ENCODE assay signal across 20 cellular contexts in the genomic region with DNA sequence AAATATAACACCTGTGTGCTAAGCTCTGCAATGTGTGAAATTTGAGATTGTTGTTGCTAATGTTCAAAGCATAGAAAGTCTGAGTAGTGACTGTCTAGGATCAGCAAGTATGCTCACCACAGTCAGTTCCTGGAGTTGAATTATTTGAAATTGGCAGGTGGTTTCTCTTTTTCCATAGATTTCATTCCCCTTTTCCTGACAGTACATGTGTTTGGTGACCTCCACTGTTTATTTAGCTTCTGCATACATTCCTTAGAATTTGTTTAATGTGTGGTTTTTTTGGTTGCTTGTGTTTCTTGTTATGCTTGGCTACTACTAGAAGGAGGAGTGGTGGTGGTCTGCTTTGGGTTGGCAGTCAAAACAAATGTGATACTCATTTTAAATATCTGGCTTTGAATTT. TPM values are rescaled to one million over a fixed set of nuclear protein-coding genes. Genes with fewer than 3 reads are reported as not detected.
"Had no signal": no experiment of that assay in that cellular context is flagged by ENCODE, and none has a peak within 500 bp of the region (broad histone marks: within the 10 kb centered on the region; RNA-seq: fewer than 3 reads in every experiment).

No MANE protein-coding gene starts in this region.

- H3K27me3 Mint-ChIP-seq: activated naive CD4-positive, alpha-beta T cell treated with anti-CD3 and anti-CD28 coated beads, Interleukin-2, amount 50 U/mL, for 24 hours; progenitor cell of endocrine pancreas; stimulated activated naive CD8-positive, alpha-beta T cell treated with anti-CD3 and anti-CD28 coated beads, Interleukin-15, Interleukin-2, amounts not matched to agents 100 ng/mL and 50 ng/mL, for 24 hours had no signal

- H3K27ac ChIP-seq: adrenal gland, body of pancreas, colonic mucosa, heart right ventricle, tibial nerve, WERI-Rb-1 had no signal

- H3K4me1 Mint-ChIP-seq: activated naive CD4-positive, alpha-beta T cell treated with anti-CD3 and anti-CD28 coated beads, Interleukin-2, amount 50 U/mL, for 24 hours had no signal

- H3K9me3 Mint-ChIP-seq: activated naive CD4-positive, alpha-beta T cell treated with anti-CD3 and anti-CD28 coated beads, Interleukin-2, amount 50 U/mL, for 24 hours; activated T-cell treated with anti-CD3 and anti-CD28 coated beads, Interleukin-2, amount 50 U/mL, for 72 hours; neural crest cell; stimulated activated naive CD8-positive, alpha-beta T cell treated with anti-CD3 and anti-CD28 coated beads, Interleukin-15, Interleukin-2, amounts not matched to agents 100 ng/mL and 50 ng/mL, for 24 hours had no signal

- H3K36me3 ChIP-seq: adrenal gland, colonic mucosa, heart right ventricle, tibial nerve had no signal

- H3K4me1 ChIP-seq: adrenal gland, body of pancreas, colonic mucosa, heart right ventricle, tibial nerve had no signal

- H3K27ac Mint-ChIP-seq: activated naive CD4-positive, alpha-beta T cell treated with anti-CD3 and anti-CD28 coated beads, Interleukin-2, amount 50 U/mL, for 24 hours; activated T-cell treated with anti-CD3 and anti-CD28 coated beads, Interleukin-2, amount 50 U/mL, for 72 hours; progenitor cell of endocrine pancreas; stimulated activated naive CD8-positive, alpha-beta T cell treated with anti-CD3 and anti-CD28 coated beads, Interleukin-15, Interleukin-2, amounts not matched to agents 100 ng/mL and 50 ng/mL, for 24 hours had no signal

- H3K4me3 ChIP-seq: adrenal gland, body of pancreas, colonic mucosa, heart right ventricle, tibial nerve had no signal

- H3K27me3 ChIP-seq: adrenal gland, body of pancreas, colonic mucosa, heart right ventricle, tibial nerve had no signal

- H3K4me3 Mint-ChIP-seq: activated naive CD4-positive, alpha-beta T cell treated with anti-CD3 and anti-CD28 coated beads, Interleukin-2, amount 50 U/mL, for 24 hours; activated T-cell treated with anti-CD3 and anti-CD28 coated beads, Interleukin-2, amount 50 U/mL, for 72 hours; neural crest cell; stimulated activated naive CD8-positive, alpha-beta T cell treated with anti-CD3 and anti-CD28 coated beads, Interleukin-15, Interleukin-2, amounts not matched to agents 100 ng/mL and 50 ng/mL, for 24 hours had no signal

- ATAC-seq: activated T-cell treated with anti-CD3 and anti-CD28 coated beads, Interleukin-2, amount 50 U/mL, for 72 hours; body of pancreas; esophagus mucosa; heart right ventricle; left ventricle myocardium superior had no signal

- DNase-seq: activated CD4-positive, alpha-beta T cell treated with anti-CD3 and anti-CD28 coated beads for 1 hour; activated CD8-positive, alpha-beta memory T cell treated with anti-CD3 and anti-CD28 coated beads for 24 hours; activated CD8-positive, alpha-beta memory T cell treated with anti-CD3 and anti-CD28 coated beads, Interleukin-2, amount 50 U/mL, for 48 hours; activated gamma-delta T cell; activated T-cell treated with anti-CD3 and anti-CD28 coated beads, Interleukin-2, amount 50 U/mL, for 72 hours; adrenal gland; body of pancreas; caudate nucleus; colonic mucosa; heart right ventricle; kidney glomerular epithelial cell; left ventricle myocardium superior; T-helper 2 cell; WERI-Rb-1 had no signal

- H3K9me3 ChIP-seq: adrenal gland, body of pancreas, colonic mucosa, heart right ventricle, tibial nerve had no signal

- H3K36me3 Mint-ChIP-seq: activated naive CD4-positive, alpha-beta T cell treated with anti-CD3 and anti-CD28 coated beads, Interleukin-2, amount 50 U/mL, for 24 hours had no signal

RNA-seq across cellular contexts. Expression of gene FOXP2, which starts 52.3 kb away (rescaled TPM):
- total RNA-seq: activated T-cell treated with anti-CD3 and anti-CD28 coated beads, Interleukin-2, amount 50 U/mL, for 72 hours had no signal
